21 cellular contexts compared by ENCODE assay signal in genomic region chr2:202950592-202950991, GRCh38. TPM values are rescaled to one million over a fixed set of nuclear protein-coding genes. Genes with fewer than 3 reads are reported as not detected.
DNase-seq lines count a peak whose midpoint lies in the region; ATAC-seq and TF ChIP-seq lines count a peak whose summit lies in the region.
"Had no signal": no experiment of that assay in that cellular context is flagged by ENCODE, and none has a peak within 500 bp of the region (broad histone marks: within the 10 kb centered on the region; RNA-seq: fewer than 3 reads in every experiment).

No MANE protein-coding gene starts in this region.

- no peaks in the 10 kb centered on the region for H3K27me3 Mint-ChIP-seq in activated CD4-positive, alpha-beta T cell treated with anti-CD3 and anti-CD28 coated beads for 36 hours
- H3K27me3 Mint-ChIP-seq in activated CD4-positive, alpha-beta T cell treated with anti-CD3 and anti-CD28 coated beads, Interleukin-2, amount 10 ng/mL, durations not matched to agents 24 days and 14 days, result no peaks in the 10 kb centered on the region
- H3K27me3 Mint-ChIP-seq: natural killer cell treated with Interleukin-12 subunit alpha and Interleukin-12 subunit beta and Interleukin-15 and Interleukin-18, amount 100 ng/mL, for 72 hours; stimulated activated naive B cell treated with anti-CD40 and anti-IgM and Interleukin-4, amounts not matched to agents 10 μg/mL and 1 μg/mL and 100 μg/mL, for 72 hours; T-cell had no signal

- H3K36me3 ChIP-seq in OCI-LY7 (ENCODE audit: insufficient read depth, low read length), result no peaks in the 10 kb centered on the region
- peaks cover 22% of the 10 kb centered on the region for H3K36me3 ChIP-seq in upper lobe of right lung

- H4K20me1 ChIP-seq in OCI-LY7 (ENCODE audit: insufficient read depth, low read length), result no peaks in the 10 kb centered on the region
- H4K20me1 ChIP-seq: BLaER1 had no signal

- no peak overlapping the region for H3K4me2 ChIP-seq in OCI-LY7 (ENCODE audit: low read length)
- H3K4me2 ChIP-seq: BLaER1 had no signal

- H3K4me3 Mint-ChIP-seq in activated CD4-positive, alpha-beta T cell treated with anti-CD3 and anti-CD28 coated beads for 36 hours, result no peak overlapping the region
- H3K4me3 Mint-ChIP-seq in activated CD4-positive, alpha-beta T cell treated with anti-CD3 and anti-CD28 coated beads, Interleukin-2, amount 10 ng/mL, durations not matched to agents 24 days and 14 days, result no peak overlapping the region
- H3K4me3 Mint-ChIP-seq: natural killer cell treated with Interleukin-12 subunit alpha and Interleukin-12 subunit beta and Interleukin-15 and Interleukin-18, amount 100 ng/mL, for 72 hours; stimulated activated naive B cell treated with anti-CD40 and anti-IgM and Interleukin-4, amounts not matched to agents 10 μg/mL and 1 μg/mL and 100 μg/mL, for 72 hours; T-cell; WTC11 had no signal

- no peaks in the 10 kb centered on the region for H3K79me2 ChIP-seq in OCI-LY7 (ENCODE audit: insufficient read depth, low read depth, low read length)

- TF ChIP-seq CTCF in OCI-LY7 (conservative IDR thresholded peaks at IDR 0.05; ENCODE audit: low read length), result no peak
- TF ChIP-seq CTCF in cardiac fibroblast (IDR thresholded peaks at IDR 0.05; ENCODE audit: low read depth, low read length), result no peak
- TF ChIP-seq CTCF in upper lobe of right lung (IDR thresholded peaks at IDR 0.05), result no peak

- peaks cover 19% of the 10 kb centered on the region for H3K36me3 Mint-ChIP-seq in activated CD4-positive, alpha-beta T cell treated with anti-CD3 and anti-CD28 coated beads for 36 hours (ENCODE audit: low read depth)
- peaks cover 19% of the 10 kb centered on the region for H3K36me3 Mint-ChIP-seq in activated CD4-positive, alpha-beta T cell treated with anti-CD3 and anti-CD28 coated beads, Interleukin-2, amount 10 ng/mL, durations not matched to agents 24 days and 14 days (ENCODE audit: low read depth)

- H2AFZ ChIP-seq in OCI-LY7 (ENCODE audit: low read length), result no peak overlapping the region

- POLR2A ChIA-PET in activated CD4-positive, alpha-beta T cell treated with anti-CD3 and anti-CD28 coated beads for 36 hours (lab: Charles Lee), result no interaction called here
- POLR2A ChIA-PET in OCI-LY7 (lab: Charles Lee), result interaction anchor here (0.5 to 1.1 kb wide), 3 partner anchors 11 to 362 kb away, joined by 3 read pairs; no protein-coding TSS in a partner anchor

- H3K4me3 ChIP-seq in OCI-LY7 (ENCODE audit: low read depth, low read length, poor library complexity, severe bottlenecking) (no peak overlapping the region), cardiac fibroblast (replicated peaks in 1 of 2; ENCODE audit: low read depth in 2 of 2, low read length in 2 of 2) (no peak overlapping the region), upper lobe of right lung (no peak overlapping the region)
- H3K4me3 ChIP-seq: BLaER1, tibial nerve had no signal

- H3K27ac ChIP-seq in OCI-LY7 (ENCODE audit: low read depth, low read length, poor library complexity, severe bottlenecking) (no peak overlapping the region), upper lobe of right lung (no peak overlapping the region)
- H3K27ac ChIP-seq: BLaER1, tibial nerve had no signal

- H3K9me3 Mint-ChIP-seq in activated CD4-positive, alpha-beta T cell treated with anti-CD3 and anti-CD28 coated beads for 36 hours (ENCODE audit: low read depth), result peaks cover 11% of the 10 kb centered on the region
- peaks cover 4% of the 10 kb centered on the region for H3K9me3 Mint-ChIP-seq in activated CD4-positive, alpha-beta T cell treated with anti-CD3 and anti-CD28 coated beads, Interleukin-2, amount 10 ng/mL, durations not matched to agents 24 days and 14 days

- BruUV-seq in OCI-LY7 (replicated peaks; lab: Mats Ljungman, UMichigan), result no TSS peak

- H3K9me3 ChIP-seq in OCI-LY7 (ENCODE audit: low read length) (peaks cover 1% of the 10 kb centered on the region; the same call in 1 of the 2 replicates), upper lobe of right lung (peaks cover 6% of the 10 kb centered on the region)

- H3K4me1 ChIP-seq in OCI-LY7 (ENCODE audit: insufficient read depth, low read length, poor library complexity, severe bottlenecking) (no peaks in the 10 kb centered on the region), upper lobe of right lung (no peaks in the 10 kb centered on the region)
- H3K4me1 ChIP-seq: BLaER1, tibial nerve had no signal

- peak; percentile 30 for ATAC-seq in activated CD4-positive, alpha-beta T cell treated with anti-CD3 and anti-CD28 coated beads for 36 hours
- ATAC-seq in upper lobe of right lung, result peak; percentile 61
- ATAC-seq: Panc1, T-cell, WTC11 had no signal

- H3K9me2 ChIP-seq in OCI-LY7 (ENCODE audit: insufficient read depth, low read length), result no peaks in the 10 kb centered on the region

- no peak overlapping the region for H3K27ac Mint-ChIP-seq in activated CD4-positive, alpha-beta T cell treated with anti-CD3 and anti-CD28 coated beads for 36 hours
- no peak overlapping the region for H3K27ac Mint-ChIP-seq in activated CD4-positive, alpha-beta T cell treated with anti-CD3 and anti-CD28 coated beads, Interleukin-2, amount 10 ng/mL, durations not matched to agents 24 days and 14 days
- H3K27ac Mint-ChIP-seq: natural killer cell treated with Interleukin-12 subunit alpha and Interleukin-12 subunit beta and Interleukin-15 and Interleukin-18, amount 100 ng/mL, for 72 hours; stimulated activated naive B cell treated with anti-CD40 and anti-IgM and Interleukin-4, amounts not matched to agents 10 μg/mL and 1 μg/mL and 100 μg/mL, for 72 hours; T-cell; WTC11 had no signal

- intact Hi-C loops in activated CD4-positive, alpha-beta T cell treated with anti-CD3 and anti-CD28 coated beads for 36 hours (cut with DNase I, micrococcal nuclease), result no loop called here
- intact Hi-C loops in activated CD4-positive, alpha-beta T cell treated with anti-CD3 and anti-CD28 coated beads, Interleukin-2, amount 10 ng/mL, durations not matched to agents 24 days and 14 days (cut with micrococcal nuclease), result no loop called here
- intact Hi-C loops in OCI-LY7 (cut with micrococcal nuclease; ENCODE audit: unreplicated experiment), result no loop called here
- intact Hi-C loops in upper lobe of right lung (cut with DNase I), result no loop called here

- no peak for DNase-seq in activated CD4-positive, alpha-beta T cell treated with anti-CD3 and anti-CD28 coated beads for 36 hours
- no peak for DNase-seq in activated CD4-positive, alpha-beta T cell treated with anti-CD3 and anti-CD28 coated beads, Interleukin-2, amount 10 ng/mL, durations not matched to agents 24 days and 14 days
- DNase-seq in OCI-LY7 (ENCODE audit: low spot score) (peak; percentile 13), cardiac fibroblast (ENCODE audit: low read depth in 2 of 2) (peak; percentile 9 to 36), upper lobe of right lung (no peak), NCI-H69 (lab: John Stamatoyannopoulos, UW) (no peak), NK-92 (lab: John Stamatoyannopoulos, UW; ENCODE audit: unreplicated experiment) (no peak), NCI-H2227 treated with DMSO at 0.1 percent for 48 hours (lab: John Stamatoyannopoulos, UW) (no peak)
- DNase-seq: 8988T; activated gamma-delta T cell; DMS79 treated with DMSO at 0.1 percent for 48 hours; mammary epithelial cell; NCI-H187 treated with DMSO at 0.1 percent for 48 hours; NCI-H510A; stimulated activated naive B cell treated with anti-CD40 and anti-IgM and Interleukin-4, amounts not matched to agents 10 μg/mL and 1 μg/mL and 100 μg/mL, for 72 hours; T-cell had no signal

- H3K27me3 ChIP-seq in upper lobe of right lung, result no peaks in the 10 kb centered on the region
- H3K27me3 ChIP-seq: BLaER1, tibial nerve had no signal

- CTCF ChIA-PET in activated CD4-positive, alpha-beta T cell treated with anti-CD3 and anti-CD28 coated beads for 36 hours (lab: Charles Lee), result interaction anchor here (0.6 kb wide), 1 partner anchor 42 kb away, joined by 3 read pairs; no protein-coding TSS in a partner anchor
- CTCF ChIA-PET in OCI-LY7 (lab: Charles Lee; ENCODE audit: unreplicated experiment), result no interaction called here

- peaks cover 2% of the 10 kb centered on the region for H3K4me1 Mint-ChIP-seq in activated CD4-positive, alpha-beta T cell treated with anti-CD3 and anti-CD28 coated beads for 36 hours
- no peaks in the 10 kb centered on the region for H3K4me1 Mint-ChIP-seq in activated CD4-positive, alpha-beta T cell treated with anti-CD3 and anti-CD28 coated beads, Interleukin-2, amount 10 ng/mL, durations not matched to agents 24 days and 14 days
- H3K4me1 Mint-ChIP-seq: stimulated activated naive B cell treated with anti-CD40 and anti-IgM and Interleukin-4, amounts not matched to agents 10 μg/mL and 1 μg/mL and 100 μg/mL, for 72 hours; WTC11 had no signal

RNA-seq across cellular contexts. Expression of gene CARF, which starts 38.5 kb away (rescaled TPM):
- 1 to 10 TPM; 6.2 to 9.0 TPM for total RNA-seq in activated CD4-positive, alpha-beta T cell treated with anti-CD3 and anti-CD28 coated beads for 36 hours
- total RNA-seq in activated CD4-positive, alpha-beta T cell treated with anti-CD3 and anti-CD28 coated beads, Interleukin-2, amount 10 ng/mL, durations not matched to agents 24 days and 14 days, result 3.9 and 4.3 TPM in 2 replicates
- total RNA-seq in OCI-LY7 (2014; rRNA removed; shearing (Covaris generic)), result 12.5 and 14.7 TPM in 2 replicates
- total RNA-seq in OCI-LY7 (2022) (17.5 and 21.4 TPM in 2 replicates), upper lobe of right lung (12.2 TPM)

RNA-seq across cellular contexts. Expression of gene WDR12, which starts 39.1 kb away (rescaled TPM):
- total RNA-seq in activated CD4-positive, alpha-beta T cell treated with anti-CD3 and anti-CD28 coated beads for 36 hours, result 100 to 1,000 TPM in 1 of 2 experiments, 10 to 100 TPM in 1; 92.5 to 129 TPM
- total RNA-seq in activated CD4-positive, alpha-beta T cell treated with anti-CD3 and anti-CD28 coated beads, Interleukin-2, amount 10 ng/mL, durations not matched to agents 24 days and 14 days, result 161 and 167 TPM in 2 replicates
- total RNA-seq in OCI-LY7 (2014; rRNA removed; shearing (Covaris generic)), result 38.4 and 54.1 TPM in 2 replicates
- total RNA-seq in OCI-LY7 (2022) (82.2 and 91.4 TPM in 2 replicates), upper lobe of right lung (35.6 TPM)

Comparison
In these comparisons a context has a peak if more than half of its experiments do, and no peak if none do; other contexts are left out.
1. DNase-seq: peak in OCI-LY7 (single experiment) and cardiac fibroblast (2 of 2); none in activated CD4-positive, alpha-beta T cell treated with anti-CD3 and anti-CD28 coated beads for 36 hours (single experiment), activated CD4-positive, alpha-beta T cell treated with anti-CD3 and anti-CD28 coated beads, Interleukin-2, amount 10 ng/mL, durations not matched to agents 24 days and 14 days (single experiment), upper lobe of right lung (single experiment), NCI-H69 (single experiment), NK-92 (single experiment) and NCI-H2227 treated with DMSO at 0.1 percent for 48 hours (single experiment).